ENCODE assay signal across 22 cellular contexts in the genomic region with DNA sequence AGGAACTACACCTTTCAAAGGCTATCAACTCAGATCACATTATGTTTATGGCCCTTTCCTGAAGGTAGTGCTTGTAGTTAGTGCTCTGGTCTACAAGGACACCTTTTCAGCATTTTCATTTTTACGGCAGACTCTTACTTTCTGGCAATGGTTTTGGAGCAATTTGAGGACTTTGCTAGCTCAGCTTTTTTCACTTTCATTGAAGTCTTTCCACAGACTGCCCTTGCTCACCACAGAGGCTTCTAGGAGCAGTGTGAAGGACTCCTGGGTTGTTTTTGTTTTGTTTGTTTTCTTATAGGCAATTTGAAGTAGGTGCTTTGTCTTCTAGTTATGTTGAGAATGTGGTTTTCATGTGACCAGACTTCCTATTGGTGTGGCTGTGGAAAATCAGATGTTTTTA.
"Had no signal": no experiment of that assay in that cellular context is flagged by ENCODE, and none has a peak within 500 bp of the region (broad histone marks: within the 10 kb centered on the region; RNA-seq: fewer than 3 reads in every experiment).

No MANE protein-coding gene starts in this region.

- H3K9me3 ChIP-seq: esophagus muscularis mucosa, gastrocnemius medialis, psoas muscle, spleen, tibial artery, upper lobe of left lung, vagina had no signal

- H3K27me3 Mint-ChIP-seq: naive thymus-derived CD4-positive, alpha-beta T cell; stimulated activated memory B cell treated with anti-CD40 and anti-IgM and Interleukin-4, amounts not matched to agents 10 μg/mL and 1 μg/mL and 100 μg/mL, for 72 hours; stimulated activated naive CD8-positive, alpha-beta T cell treated with anti-CD3 and anti-CD28 coated beads, Interleukin-15, Interleukin-2, amounts not matched to agents 100 ng/mL and 50 ng/mL, for 24 hours had no signal

- H3K27ac ChIP-seq: epithelial cell of prostate, esophagus muscularis mucosa, gastrocnemius medialis, psoas muscle, tibial artery, upper lobe of left lung, vagina had no signal

- H3K4me3 Mint-ChIP-seq: naive thymus-derived CD4-positive, alpha-beta T cell; nephron progenitor cell; stimulated activated memory B cell treated with anti-CD40 and anti-IgM and Interleukin-4, amounts not matched to agents 10 μg/mL and 1 μg/mL and 100 μg/mL, for 72 hours; stimulated activated naive CD8-positive, alpha-beta T cell treated with anti-CD3 and anti-CD28 coated beads, Interleukin-15, Interleukin-2, amounts not matched to agents 100 ng/mL and 50 ng/mL, for 24 hours had no signal

- H3K9me3 Mint-ChIP-seq: naive thymus-derived CD4-positive, alpha-beta T cell; nephron progenitor cell; stimulated activated memory B cell treated with anti-CD40 and anti-IgM and Interleukin-4, amounts not matched to agents 10 μg/mL and 1 μg/mL and 100 μg/mL, for 72 hours; stimulated activated naive CD8-positive, alpha-beta T cell treated with anti-CD3 and anti-CD28 coated beads, Interleukin-15, Interleukin-2, amounts not matched to agents 100 ng/mL and 50 ng/mL, for 24 hours had no signal

- H3K4me3 ChIP-seq: esophagus muscularis mucosa, gastrocnemius medialis, psoas muscle, spleen, tibial artery, upper lobe of left lung, vagina had no signal

- H3K4me1 Mint-ChIP-seq: nephron progenitor cell; stimulated activated memory B cell treated with anti-CD40 and anti-IgM and Interleukin-4, amounts not matched to agents 10 μg/mL and 1 μg/mL and 100 μg/mL, for 72 hours had no signal

- H3K27me3 ChIP-seq: esophagus muscularis mucosa, gastrocnemius medialis, spleen, tibial artery, upper lobe of left lung, vagina had no signal

- FAIRE-seq: endometrium had no signal

- DNase-seq: effector memory CD4-positive, alpha-beta T cell; gastrocnemius medialis; islet precursor cell; mammary epithelial cell; naive thymus-derived CD4-positive, alpha-beta T cell; nephron progenitor cell; psoas muscle; retina; spleen; stimulated activated CD4-positive, alpha-beta T cell treated with anti-CD3 and anti-CD28 coated beads, Interleukin-15, amount 100 ng/mL, for 24 hours; stimulated activated CD4-positive, alpha-beta T cell treated with anti-CD3 and anti-CD28 coated beads, Interleukin-1b, Interleukin-23, amount 100 ng/mL, for 48 hours; stimulated activated CD4-positive, alpha-beta T cell treated with anti-CD3 and anti-CD28 coated beads, Interleukin-4, amount 100 ng/mL, for 24 hours; tibial artery; upper lobe of left lung had no signal

- H3K27ac Mint-ChIP-seq: naive thymus-derived CD4-positive, alpha-beta T cell; nephron progenitor cell; stimulated activated memory B cell treated with anti-CD40 and anti-IgM and Interleukin-4, amounts not matched to agents 10 μg/mL and 1 μg/mL and 100 μg/mL, for 72 hours; stimulated activated naive CD8-positive, alpha-beta T cell treated with anti-CD3 and anti-CD28 coated beads, Interleukin-15, Interleukin-2, amounts not matched to agents 100 ng/mL and 50 ng/mL, for 24 hours had no signal

- H3K4me1 ChIP-seq: esophagus muscularis mucosa, spleen, tibial artery, upper lobe of left lung, vagina had no signal

- ATAC-seq: gastrocnemius medialis; left lobe of liver; naive thymus-derived CD4-positive, alpha-beta T cell; sciatic nerve; stimulated activated memory B cell treated with anti-CD40 and anti-IgM and Interleukin-4, amounts not matched to agents 10 μg/mL and 1 μg/mL and 100 μg/mL, for 72 hours had no signal
